ENCODE assay signal across 29 cellular contexts in the genomic region with DNA sequence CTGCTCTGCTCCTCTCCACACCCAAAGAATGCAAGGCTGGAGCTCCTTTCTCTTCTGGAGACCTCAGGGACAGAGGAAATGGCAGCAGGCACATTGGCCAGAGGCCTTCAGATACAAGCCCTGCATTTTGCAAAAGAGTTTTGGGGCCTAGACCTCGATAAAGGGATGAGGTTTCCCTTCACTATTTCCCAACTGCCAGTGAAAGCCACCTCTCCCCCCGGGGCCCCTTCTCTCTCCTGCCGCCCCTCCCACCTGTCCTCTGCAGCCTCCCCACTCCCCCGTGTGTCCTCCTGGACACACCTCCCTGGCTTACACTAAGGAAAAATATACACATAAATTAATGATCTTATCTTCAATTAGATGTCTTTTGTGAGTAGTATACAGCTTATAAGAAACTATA. TPM values are rescaled to one million over a fixed set of nuclear protein-coding genes. Genes with fewer than 3 reads are reported as not detected.
DNase-seq lines count a peak whose midpoint lies in the region; ATAC-seq, FAIRE-seq and TF ChIP-seq lines count a peak whose summit lies in the region.
"Had no signal": no experiment of that assay in that cellular context is flagged by ENCODE, and none has a peak within 500 bp of the region (broad histone marks: within the 10 kb centered on the region; RNA-seq: fewer than 3 reads in every experiment).

No MANE protein-coding gene starts in this region.

- in situ Hi-C loops in K562 (cut with MboI), result no loop called here

- H2BK20ac ChIP-seq in H9 (ENCODE audit: low read depth, low read length, poor library complexity, severe bottlenecking), result no peak overlapping the region

- H3K36me3 Mint-ChIP-seq in H9 (ENCODE audit: insufficient read depth in 1 of 3, low read depth in 3 of 3), result no peaks in the 10 kb centered on the region
- H3K36me3 Mint-ChIP-seq in endodermal cell (ENCODE audit: low read depth), result no peaks in the 10 kb centered on the region
- H3K36me3 Mint-ChIP-seq: activated naive CD4-positive, alpha-beta T cell treated with anti-CD3 and anti-CD28 coated beads, Interleukin-2, amount 10 ng/mL, durations not matched to agents 7 days and 5 days; brain; IgD-negative memory B cell; natural killer cell treated with Interleukin-12 subunit alpha and Interleukin-12 subunit beta and Interleukin-15 and Interleukin-18, amount 100 ng/mL, for 72 hours; stimulated activated memory B cell treated with anti-CD40 and anti-IgM and Interleukin-4, amounts not matched to agents 10 μg/mL and 1 μg/mL and 100 μg/mL, for 72 hours had no signal

- no peak overlapping the region for H2BK5ac ChIP-seq in H9 (ENCODE audit: insufficient read length, low read length)

- TF ChIP-seq CTCF in DND-41 (IDR thresholded peaks at IDR 0.05; ENCODE audit: borderline replicate concordance, extremely low read depth, low read length, poor library complexity, severe bottlenecking) (no peak), H9 (conservative IDR thresholded peaks at IDR 0.05) (no peak), K562 (IDR thresholded peaks at IDR 0.05 in 2 of 3, conservative IDR thresholded peaks at IDR 0.05 in 1 of 3; ENCODE audit: insufficient read depth in 2 of 3, low read depth in 1 of 3, low read length in 3 of 3) (no peak), endodermal cell (conservative IDR thresholded peaks at IDR 0.05) (no peak)

- no peaks in the 10 kb centered on the region for H3K79me1 ChIP-seq in H9 (ENCODE audit: insufficient read depth, low read depth, low read length, poor library complexity, severe bottlenecking)

- H3K4me1 Mint-ChIP-seq in H9 (peaks cover 7% of the 10 kb centered on the region in 2 experiments), endodermal cell (peaks cover 15% of the 10 kb centered on the region)

- peak overlapping the region; percentile 31; the same call in 1 of the 2 replicates for H2AFZ ChIP-seq in DND-41 (ENCODE audit: low read depth, low read length)
- H2AFZ ChIP-seq in H9 (ENCODE audit: low read length), result no peak overlapping the region
- H2AFZ ChIP-seq in K562 (ENCODE audit: low read depth, low read length), result peak overlapping the region; percentile 78

- H3K27ac Mint-ChIP-seq in H9 (no peak overlapping the region), endodermal cell (no peak overlapping the region)
- H3K27ac Mint-ChIP-seq: brain; IgD-negative memory B cell; stimulated activated memory B cell treated with anti-CD40 and anti-IgM and Interleukin-4, amounts not matched to agents 10 μg/mL and 1 μg/mL and 100 μg/mL, for 72 hours had no signal

- H4K8ac ChIP-seq in H9 (replicated peaks; ENCODE audit: insufficient read length, low read depth, low read length), result no peak overlapping the region

- H3K36me3 ChIP-seq in DND-41 (ENCODE audit: insufficient read depth, low read length), result no peaks in the 10 kb centered on the region
- no peaks in the 10 kb centered on the region for H3K36me3 ChIP-seq in K562 (ENCODE audit: control insufficient read depth, insufficient read depth, low read length)
- no peaks in the 10 kb centered on the region for H3K36me3 ChIP-seq in endodermal cell (ENCODE audit: control insufficient read depth, insufficient read depth, low read length)
- H3K36me3 ChIP-seq: ovary, Peyer's patch, suprapubic skin, upper lobe of left lung had no signal

- H3K4me3 ChIP-seq in DND-41 (ENCODE audit: low read depth in 1 of 2, low read length in 2 of 2), result no peak overlapping the region
- H3K4me3 ChIP-seq in K562, result no peak overlapping the region
- H3K4me3 ChIP-seq in endodermal cell (ENCODE audit: low read length), result no peak overlapping the region
- H3K4me3 ChIP-seq: lung, mucosa of descending colon, ovary, Peyer's patch, suprapubic skin, upper lobe of left lung had no signal

- H3K4me2 ChIP-seq in DND-41 (ENCODE audit: insufficient read depth, low read length) (no peak overlapping the region), H9 (ENCODE audit: insufficient read depth, insufficient read length, low read length) (no peak overlapping the region), K562 (ENCODE audit: insufficient read depth, low read length) (no peak overlapping the region)

- no TSS peak for BruUV-seq in K562 (replicated peaks; lab: Mats Ljungman, UMichigan)

- H3K4me3 Mint-ChIP-seq in H9, result no peak overlapping the region
- H3K4me3 Mint-ChIP-seq in endodermal cell, result no peak overlapping the region
- H3K4me3 Mint-ChIP-seq: activated naive CD4-positive, alpha-beta T cell treated with anti-CD3 and anti-CD28 coated beads, Interleukin-2, amount 10 ng/mL, durations not matched to agents 7 days and 5 days; brain; IgD-negative memory B cell; natural killer cell treated with Interleukin-12 subunit alpha and Interleukin-12 subunit beta and Interleukin-15 and Interleukin-18, amount 100 ng/mL, for 72 hours; stimulated activated memory B cell treated with anti-CD40 and anti-IgM and Interleukin-4, amounts not matched to agents 10 μg/mL and 1 μg/mL and 100 μg/mL, for 72 hours had no signal

- no peak overlapping the region for H2BK12ac ChIP-seq in H9 (ENCODE audit: insufficient read length, low read depth, low read length)

- H3K14ac ChIP-seq in H9 (ENCODE audit: insufficient read depth, low read length), result no peak overlapping the region

- H3K27me3 Mint-ChIP-seq in H9 (ENCODE audit: low read depth), result no peaks in the 10 kb centered on the region
- no peaks in the 10 kb centered on the region for H3K27me3 Mint-ChIP-seq in endodermal cell (ENCODE audit: insufficient read depth)
- H3K27me3 Mint-ChIP-seq: activated naive CD4-positive, alpha-beta T cell treated with anti-CD3 and anti-CD28 coated beads, Interleukin-2, amount 10 ng/mL, durations not matched to agents 7 days and 5 days; brain; natural killer cell treated with Interleukin-12 subunit alpha and Interleukin-12 subunit beta and Interleukin-15 and Interleukin-18, amount 100 ng/mL, for 72 hours; stimulated activated memory B cell treated with anti-CD40 and anti-IgM and Interleukin-4, amounts not matched to agents 10 μg/mL and 1 μg/mL and 100 μg/mL, for 72 hours had no signal

- H3K23me2 ChIP-seq in H9 (ENCODE audit: insufficient read length, low read depth, low read length, poor library complexity, severe bottlenecking), result no peaks in the 10 kb centered on the region

- no CpG with 5 or more reads among the region's 4 CpGs for WGBS in H9 (ENCODE audit: extremely low coverage, insufficient read length, low lambda C conversion rate)
- WGBS in K562 (ENCODE audit: insufficient coverage, low coverage, missing lambda C conversion rate), result 11% methylated on average over 3 of the region's 4 CpGs
- WGBS in endodermal cell (ENCODE audit: insufficient coverage in 1 of 2, insufficient read length in 1 of 2), 2 experiments, result 80 to 91% methylated on average over 2 to 4 of the region's 4 CpGs

- no peak overlapping the region for H3T11ph ChIP-seq in H9 (ENCODE audit: low read length)

- CTCF ChIA-PET in K562 (lab: Yijun Ruan, JAX; ENCODE audit: low intra/inter-chr PET ratio), result interaction anchor here (0.7 kb wide), 1 partner anchor 26 kb away, joined by 10 read pairs; no protein-coding TSS in a partner anchor

- peak overlapping the region; percentile 17; the same call in 1 of the 2 replicates for H3K27ac ChIP-seq in DND-41 (ENCODE audit: low read length)
- no peak overlapping the region for H3K27ac ChIP-seq in H9 (ENCODE audit: insufficient read length, low read depth, low read length)
- H3K27ac ChIP-seq in K562 (ENCODE audit: extremely low read depth, low read depth, low read length), result peak overlapping the region; percentile 45; the same call in 2 of the 3 replicates
- H3K27ac ChIP-seq in endodermal cell (ENCODE audit: low read depth, low read length), result no peak overlapping the region
- H3K27ac ChIP-seq: ovary, Peyer's patch, suprapubic skin, upper lobe of left lung had no signal

- H3K18ac ChIP-seq in H9 (ENCODE audit: insufficient read length, low read depth, low read length), result no peak overlapping the region

- H3K4me1 ChIP-seq in DND-41 (ENCODE audit: insufficient read depth, low read length) (peaks cover 23% of the 10 kb centered on the region), H9 (ENCODE audit: insufficient read depth, low read length) (no peaks in the 10 kb centered on the region; the same call in 1 of the 2 replicates), K562 (replicated peaks in 1 of 2; ENCODE audit: control insufficient read depth in 2 of 2, insufficient read depth in 2 of 2, low read length in 2 of 2) (peaks cover 20 to 38% of the 10 kb centered on the region in 2 experiments), endodermal cell (ENCODE audit: control insufficient read depth, insufficient read depth, low read length) (peaks cover 4% of the 10 kb centered on the region)
- H3K4me1 ChIP-seq: suprapubic skin, upper lobe of left lung had no signal

- 0 out of 2 replicates have a peak overlapping the region, but pooled peaks have one; percentile 2 for H2BK15ac ChIP-seq in H9 (ENCODE audit: low read depth, low read length)

- H3K9me3 Mint-ChIP-seq in H9 (no peaks in the 10 kb centered on the region; a peak in 1 of 5 replicates), endodermal cell (no peaks in the 10 kb centered on the region)
- H3K9me3 Mint-ChIP-seq: activated naive CD4-positive, alpha-beta T cell treated with anti-CD3 and anti-CD28 coated beads, Interleukin-2, amount 10 ng/mL, durations not matched to agents 7 days and 5 days; IgD-negative memory B cell; natural killer cell treated with Interleukin-12 subunit alpha and Interleukin-12 subunit beta and Interleukin-15 and Interleukin-18, amount 100 ng/mL, for 72 hours; stimulated activated memory B cell treated with anti-CD40 and anti-IgM and Interleukin-4, amounts not matched to agents 10 μg/mL and 1 μg/mL and 100 μg/mL, for 72 hours had no signal

- H3K79me2 ChIP-seq in DND-41 (ENCODE audit: insufficient read depth, low read length), result no peaks in the 10 kb centered on the region
- no peaks in the 10 kb centered on the region for H3K79me2 ChIP-seq in H9 (ENCODE audit: insufficient read depth, low read length)
- no peaks in the 10 kb centered on the region for H3K79me2 ChIP-seq in K562 (ENCODE audit: control insufficient read depth, insufficient read depth, low read length)

- no peak overlapping the region for H3K56ac ChIP-seq in H9 (ENCODE audit: insufficient read length, low read depth, low read length)

- H4K20me1 ChIP-seq in DND-41 (ENCODE audit: insufficient read depth, low read length), result no peaks in the 10 kb centered on the region
- H4K20me1 ChIP-seq in H9 (ENCODE audit: control insufficient read depth, insufficient read depth, insufficient read length), result no peaks in the 10 kb centered on the region
- H4K20me1 ChIP-seq in K562 (replicated peaks; ENCODE audit: control insufficient read depth, insufficient read depth, low read length), result no peaks in the 10 kb centered on the region

- TF ChIP-seq EP300 in K562 (IDR thresholded peaks at IDR 0.05; ENCODE audit: low read length), result no peak

- intact Hi-C loops in K562 (cut with micrococcal nuclease), result no loop called here

- ATAC-seq in DND-41 (ENCODE audit: insufficient read depth, low read depth), result no peak
- ATAC-seq in K562, result peak; percentile 30
- ATAC-seq: mucosa of descending colon; natural killer cell treated with Interleukin-12 subunit alpha and Interleukin-12 subunit beta and Interleukin-15 and Interleukin-18, amount 100 ng/mL, for 72 hours; stimulated activated memory B cell treated with anti-CD40 and anti-IgM and Interleukin-4, amounts not matched to agents 10 μg/mL and 1 μg/mL and 100 μg/mL, for 72 hours had no signal

- H3K9ac ChIP-seq in DND-41 (ENCODE audit: low read depth, low read length) (no peak overlapping the region), H9 (ENCODE audit: extremely low read depth, insufficient read length, low read length) (no peak overlapping the region), K562 (ENCODE audit: insufficient read depth in 1 of 2, low read depth in 2 of 2, low read length in 2 of 2) (peak overlapping the region in 1 of 2 experiments; percentile 85; a peak in 1 of 4 replicates), endodermal cell (ENCODE audit: extremely low read depth, low read length, poor library complexity, severe bottlenecking) (no peak overlapping the region)

- no peak overlapping the region for H2BK120ac ChIP-seq in H9 (ENCODE audit: low read depth, low read length, poor library complexity, severe bottlenecking)

- no peak overlapping the region for H4K5ac ChIP-seq in H9 (ENCODE audit: insufficient read length, low read depth, low read length)

- no peak for DNase-seq in DND-41
- DNase-seq in H9, result no peak
- DNase-seq in NOMO-1 treated with dmso at 0.1 percent for 144 hours (lab: John Stamatoyannopoulos, UW; ENCODE audit: unreplicated experiment), result peak; percentile 54
- DNase-seq in K562 (ENCODE audit: extremely low read depth in 1 of 4, low spot score in 3 of 4), result no peak
- no peak for DNase-seq in NCI-H187 (lab: John Stamatoyannopoulos, UW)
- no peak for DNase-seq in endodermal cell
- DNase-seq in dermis blood vessel endothelial cell, result no peak
- DNase-seq: activated CD4-positive, CD25-positive, alpha-beta regulatory T cell; activated naive CD4-positive, alpha-beta T cell treated with anti-CD3 and anti-CD28 coated beads, Interleukin-2, amount 10 ng/mL, durations not matched to agents 7 days and 5 days; amniotic stem cell; COR-L47; DMS53; GDM1; hippocampal formation; mucosa of descending colon; NCI-H1105 treated with DMSO at 0.1 percent for 48 hours; NCI-H1930; NCI-H524; NK-92 treated with Interleukin-12 subunit alpha and Interleukin-12 subunit beta, amount 100 ng/mL, for 24 hours; ovary; SHP77 treated with DMSO at 0.1 percent for 48 hours; upper lobe of left lung had no signal

- H2AK5ac ChIP-seq in H9 (ENCODE audit: insufficient read length, low read length), result no peak overlapping the region

- H3K27me3 ChIP-seq in DND-41 (ENCODE audit: insufficient read depth, low read length, poor library complexity) (no peaks in the 10 kb centered on the region), H9 (ENCODE audit: insufficient read depth, low read length) (no peaks in the 10 kb centered on the region), K562 (ENCODE audit: control insufficient read depth in 2 of 2, insufficient read depth in 2 of 2, low read length in 2 of 2) (no peaks in the 10 kb centered on the region), endodermal cell (ENCODE audit: control insufficient read depth, insufficient read depth, low read length, poor library complexity, severe bottlenecking) (no peaks in the 10 kb centered on the region)
- H3K27me3 ChIP-seq: ovary, Peyer's patch, suprapubic skin, upper lobe of left lung had no signal

- no peak for TF ChIP-seq RAD21 in K562 (CRISPR knock-in tag; conservative IDR thresholded peaks at IDR 0.05 in 1 of 2, IDR thresholded peaks at IDR 0.05 in 1 of 2)

- H3K9me3 ChIP-seq in DND-41 (ENCODE audit: insufficient read depth, low read length, severe bottlenecking) (no peaks in the 10 kb centered on the region), H9 (ENCODE audit: control insufficient read depth, low read depth, low read length) (no peaks in the 10 kb centered on the region), K562 (replicated peaks; ENCODE audit: control insufficient read depth, insufficient read depth, low read depth, low read length) (no peaks in the 10 kb centered on the region), endodermal cell (ENCODE audit: control insufficient read depth, low read length) (no peaks in the 10 kb centered on the region)
- H3K9me3 ChIP-seq: mucosa of descending colon, ovary, Peyer's patch, suprapubic skin, upper lobe of left lung had no signal

- TF ChIP-seq POLR2A in K562 (conservative IDR thresholded peaks at IDR 0.05), result no peak

- no peak overlapping the region for H3K4ac ChIP-seq in H9 (ENCODE audit: low read depth, low read length)

- POLR2A ChIA-PET in K562 (lab: Yijun Ruan, JAX), result interaction anchor here (1.0 to 1.7 kb wide), 3 partner anchors 20 to 23 kb away, joined by 3 to 6 read pairs (median 4); no protein-coding TSS in a partner anchor

- no peak overlapping the region for H3K23ac ChIP-seq in H9 (ENCODE audit: insufficient read length, low read depth, low read length)

- no peak overlapping the region for H4K91ac ChIP-seq in H9 (ENCODE audit: insufficient read length, low read depth, low read length)

- H3K9me1 ChIP-seq in K562 (ENCODE audit: control insufficient read depth, insufficient read depth, low read length), result no peaks in the 10 kb centered on the region

- no peak for FAIRE-seq in K562 (lab: Jason Lieb, UNC)

RNA-seq across cellular contexts. Expression of a gene that starts 21.3 kb away (rescaled TPM):
- 211 and 225 TPM in 2 replicates for total RNA-seq in H9 (2021)
- 39.5 and 78.6 TPM in 2 replicates for total RNA-seq in K562 (2011; cell fraction: chromatin; rRNA removed; ENCODE audit: low replicate concordance)
- 36.1 and 37.5 TPM in 2 replicates for total RNA-seq in K562 (2011; cell fraction: nucleolus; rRNA removed)
- 31.4 TPM in 2 replicates for total RNA-seq in K562 (2011; cell fraction: nucleoplasm; rRNA removed)
- total RNA-seq in K562 (2014; rRNA removed), result 124 and 131 TPM in 2 replicates
- total RNA-seq in K562 (2014; rRNA removed; fragmentation: Illumina TruSeq; extraction: Trizol), result 155 and 182 TPM in 2 replicates
- 154 and 157 TPM in 2 replicates for total RNA-seq in K562 (2015; rRNA removed; fragmentation: Illumina TruSeq; extraction: Trizol)
- total RNA-seq in K562 (2021), result 152 and 190 TPM in 2 replicates
- polyA plus RNA-seq in K562 (2011; rRNA removed), result 73.3 and 84.2 TPM in 2 replicates
- polyA plus RNA-seq in K562 (2011; cell fraction: cytosol; rRNA removed), result 39.1 and 92.5 TPM in 2 replicates
- polyA plus RNA-seq in K562 (2011; cell fraction: nucleus; rRNA removed), result 25.1 and 42.3 TPM in 2 replicates
- polyA plus RNA-seq in K562 (2012), result 96.5 and 139 TPM in 2 replicates
- 148 and 158 TPM in 2 replicates for polyA plus RNA-seq in K562 (2014; fragmentation: Illumina TruSeq; extraction: Trizol)
- 1 to 10 TPM; 2.8 to 7.6 TPM for polyA plus RNA-seq in K562 (2014; fragmentation: Nextera tagmentation; extraction: Ambion mirVana)
- 100 and 123 TPM in 2 replicates for polyA plus RNA-seq in K562 (2014; rRNA removed)
- polyA minus RNA-seq in K562 (2011; rRNA and poly(A)+ RNA removed), result 96.8 and 136 TPM in 2 replicates
- 68.8 and 87.5 TPM in 2 replicates for polyA minus RNA-seq in K562 (2011; cell fraction: cytosol; rRNA and poly(A)+ RNA removed)
- 32.4 and 38.9 TPM in 2 replicates for polyA minus RNA-seq in K562 (2011; cell fraction: nucleus; rRNA and poly(A)+ RNA removed)
- total RNA-seq in endodermal cell, result 100 to 1,000 TPM; 185 to 205 TPM
- 204 TPM for polyA plus RNA-seq in endodermal cell (2013, experiment 1 of 2)
- 208 TPM for polyA plus RNA-seq in endodermal cell (2013, experiment 2 of 2)
- 43.1 and 116 TPM in 2 replicates for total RNA-seq in dermis blood vessel endothelial cell

Comparison
In these comparisons a context has a peak if more than half of its experiments do, and no peak if none do; other contexts are left out.
1. H3K27ac ChIP-seq: peak in DND-41 (single experiment) and K562 (single experiment); none in H9 (single experiment) and endodermal cell (single experiment).